8 cellular contexts compared by ENCODE assay signal in the genomic region with DNA sequence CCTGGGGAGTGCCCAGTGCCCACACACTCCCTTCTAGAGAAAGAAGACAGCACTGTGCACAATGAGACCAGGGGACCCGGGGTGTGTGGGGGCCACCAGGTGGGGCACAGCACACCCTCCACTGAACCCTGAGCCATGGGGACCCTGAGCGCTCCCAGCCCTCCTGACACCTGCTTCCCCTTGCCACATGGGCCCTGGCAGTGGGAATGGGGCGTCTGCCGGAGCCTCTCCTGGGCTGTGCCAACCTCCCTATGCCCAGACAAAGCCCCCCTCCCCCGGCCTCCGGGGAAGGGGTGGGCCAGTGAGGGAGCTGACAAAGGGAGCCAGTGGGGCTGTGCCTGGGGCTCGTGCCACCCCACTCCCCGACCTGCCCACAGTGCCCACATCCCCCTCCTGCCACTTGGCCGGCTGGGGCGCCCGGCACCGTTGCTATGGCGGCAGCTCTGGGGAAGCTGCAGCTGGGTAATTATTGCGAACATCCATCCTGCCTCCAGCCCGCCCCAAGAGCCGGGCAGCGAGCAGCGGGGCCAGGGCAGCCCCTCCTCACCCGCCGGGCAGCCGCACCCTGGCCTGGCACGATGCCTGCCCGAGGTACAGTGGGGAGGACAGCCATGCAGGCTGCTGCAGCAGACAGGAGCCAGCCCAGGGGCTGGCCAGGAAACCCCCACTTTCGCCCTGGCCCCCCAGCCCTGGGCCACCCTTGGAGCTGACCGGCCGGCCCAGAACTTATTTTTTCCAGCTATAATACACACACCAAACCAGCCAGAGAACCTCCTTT. TPM values are rescaled to one million over a fixed set of nuclear protein-coding genes. Genes with fewer than 3 reads are reported as not detected.
DNase-seq lines count a peak whose midpoint lies in the region; ATAC-seq, FAIRE-seq and TF ChIP-seq lines count a peak whose summit lies in the region.

No MANE protein-coding gene starts in this region.

- POLR2A ChIA-PET in HepG2 (lab: Yijun Ruan, JAX) (interaction anchor here (0.6 to 2.3 kb wide), 4 partner anchors 75 to 118 kb away, joined by 3 to 8 read pairs (median 3); no protein-coding TSS in a partner anchor), HEK293T (lab: Yijun Ruan, JAX) (no interaction called here)

- H3K9me3 ChIP-seq in HepG2 (ENCODE audit: low read length) (no peaks in the 10 kb centered on the region), right lobe of liver (no peaks in the 10 kb centered on the region), psoas muscle (no peaks in the 10 kb centered on the region)

- no peak for FAIRE-seq in HepG2 (lab: Jason Lieb, UNC)

- TF ChIP-seq RAD21 in HepG2 (CRISPR knock-in tag; IDR thresholded peaks at IDR 0.05): no peak

- H2AFZ ChIP-seq in HepG2 (ENCODE audit: low read length): no peak overlapping the region

- WGBS in HepG2 (ENCODE audit: low lambda C conversion rate): 44% methylated on average over 13 of the region's 26 CpGs
- 30% methylated on average over 4 of the region's 26 CpGs for WGBS in right lobe of liver (ENCODE audit: insufficient coverage, low coverage, low lambda C conversion rate, missing lambda C conversion rate)
- WGBS in psoas muscle, 3 donors: 16 to 26% (median 22%) methylated on average over 14 to 26 of the region's 26 CpGs

- ATAC-seq in HepG2 (peak; percentile 2), right lobe of liver (no peak), psoas muscle (peak in 1 of 4 donors; percentile 7), HG03045 (IDR thresholded peaks at IDR 0.05; ENCODE audit: unreplicated experiment) (no peak)

- H3K27me3 Mint-ChIP-seq in chondrocyte (ENCODE audit: low read depth): no peaks in the 10 kb centered on the region

- no peaks in the 10 kb centered on the region for H4K20me1 ChIP-seq in HepG2 (ENCODE audit: insufficient read depth, low read length)

- TF ChIP-seq CTCF in HepG2 (CRISPR knock-in tag; IDR thresholded peaks at IDR 0.05) (no peak), right lobe of liver (IDR thresholded peaks at IDR 0.05) (no peak), chondrocyte (IDR thresholded peaks at IDR 0.05) (no peak), psoas muscle (IDR thresholded peaks at IDR 0.05) (no peak)

- H3K36me3 Mint-ChIP-seq in chondrocyte (ENCODE audit: low read depth): no peaks in the 10 kb centered on the region

- TF ChIP-seq EP300 in HepG2 (IDR thresholded peaks at IDR 0.05; ENCODE audit: low read depth in 2 of 2, low read length in 2 of 2) (no peak), HepG2 (CRISPR knock-in tag; IDR thresholded peaks at IDR 0.05; ENCODE audit: borderline replicate concordance) (no peak)

- H3K4me1 Mint-ChIP-seq in chondrocyte (ENCODE audit: low read depth): peaks cover 12% of the 10 kb centered on the region

- peak overlapping the region; percentile 58 for H3K4me2 ChIP-seq in HepG2 (ENCODE audit: low read depth, low read length)

- in situ Hi-C loops in HepG2 (cut with HindIII; ENCODE audit: extremely low pct_ligation_motif_present, low pct_unique_long_range_greater_than_20kb): no loop called here

- CTCF ChIA-PET in HepG2 (lab: Yijun Ruan, JAX; ENCODE audit: low intra/inter-chr PET ratio, low total read pairs): no interaction called here
- CTCF ChIA-PET in HEK293T (lab: Yijun Ruan, JAX): interaction anchor here (1.2 kb wide), 1 partner anchor 105 kb away, joined by 7 read pairs; no protein-coding TSS in a partner anchor

- H3K4me1 ChIP-seq in HepG2 (ENCODE audit: insufficient read depth, low read length) (peaks cover 49% of the 10 kb centered on the region), right lobe of liver (no peaks in the 10 kb centered on the region), psoas muscle (peaks cover 9% of the 10 kb centered on the region)

- H3K27me3 ChIP-seq in HepG2 (ENCODE audit: control insufficient read depth in 1 of 2, insufficient read depth in 2 of 2, low read length in 2 of 2): peaks cover 3 to 60% of the 10 kb centered on the region in 2 experiments; a peak in 4 of 5 replicates
- H3K27me3 ChIP-seq in right lobe of liver: no peaks in the 10 kb centered on the region
- peaks cover 0 to 10% (median 0%) of the 10 kb centered on the region in 3 donors for H3K27me3 ChIP-seq in psoas muscle (ENCODE audit: insufficient read depth in 3 of 3, low read length in 2 of 3)

- H3K27ac Mint-ChIP-seq in chondrocyte (ENCODE audit: unreplicated experiment): peak overlapping the region; percentile 27

- H3K36me3 ChIP-seq in HepG2 (replicated peaks in 1 of 2; ENCODE audit: control insufficient read depth in 1 of 2, insufficient read depth in 2 of 2, low read length in 2 of 2) (no peaks in the 10 kb centered on the region), right lobe of liver (no peaks in the 10 kb centered on the region), psoas muscle (ENCODE audit: insufficient read depth in 1 of 2, low read depth in 1 of 2) (no peaks in the 10 kb centered on the region)

- H3K4me3 ChIP-seq in HepG2 (replicated peaks in 1 of 3; ENCODE audit: insufficient read depth in 1 of 3, low read depth in 2 of 3, low read length in 3 of 3): peak overlapping the region in 1 of 3 experiments; percentile 25; a peak in 2 of 6 replicates
- H3K4me3 ChIP-seq in right lobe of liver: no peak overlapping the region
- H3K4me3 ChIP-seq in psoas muscle: peak overlapping the region; percentile 6

- no peak overlapping the region for H3K9ac ChIP-seq in HepG2 (ENCODE audit: insufficient read depth, low read depth, low read length)

- no peak for TF ChIP-seq POLR2A in HepG2 (IDR thresholded peaks at IDR 0.05; ENCODE audit: insufficient read depth in 1 of 2, low read depth in 2 of 2, low read length in 2 of 2)
- TF ChIP-seq POLR2A in right lobe of liver (IDR thresholded peaks at IDR 0.05): no peak

- H3K79me2 ChIP-seq in HepG2 (ENCODE audit: insufficient read depth, low read length): no peaks in the 10 kb centered on the region

- H3K4me3 Mint-ChIP-seq in chondrocyte (ENCODE audit: unreplicated experiment): peak overlapping the region; percentile 10

- intact Hi-C loops in HepG2 (cut with micrococcal nuclease; ENCODE audit: unreplicated experiment) (no loop called here), right lobe of liver (cut with DNase I) (no loop called here), psoas muscle (cut with DNase I) (no loop called here)

- H3K9me3 Mint-ChIP-seq in chondrocyte (ENCODE audit: low read depth): no peaks in the 10 kb centered on the region

- no TSS peak for BruUV-seq in HepG2 (replicated peaks; lab: Mats Ljungman, UMichigan)

- H3K27ac ChIP-seq in HepG2 (ENCODE audit: extremely low read length, insufficient read depth, low read length): no peak overlapping the region
- no peak overlapping the region for H3K27ac ChIP-seq in right lobe of liver
- H3K27ac ChIP-seq in psoas muscle: no peak overlapping the region

- no peak for DNase-seq in HepG2 (ENCODE audit: low spot score)
- no peak for DNase-seq in right lobe of liver
- peak; percentile 78 for DNase-seq in NCI-H2171 (lab: John Stamatoyannopoulos, UW)
- DNase-seq in chondrocyte (ENCODE audit: low spot score): no peak
- DNase-seq in psoas muscle: no peak
- no peak for DNase-seq in inferior parietal cortex (ENCODE audit: extremely low spot score)
- no peak for DNase-seq in HEK293T (ENCODE audit: extremely low spot score)

RNA-seq across cellular contexts. Expression of a gene that starts 41.9 kb away (rescaled TPM):
- 16.6 and 16.9 TPM in 2 replicates for total RNA-seq in HepG2 (2016; rRNA removed; fragmentation: Illumina TruSeq; extraction: Trizol)
- total RNA-seq in HepG2 (2016; cell fraction: cytosol; rRNA removed; fragmentation: Illumina TruSeq; extraction: Trizol; ENCODE audit: low read depth): 19.2 and 19.4 TPM in 2 replicates
- 14.6 and 17.1 TPM in 2 replicates for total RNA-seq in HepG2 (2016; cell fraction: insoluble cytoplasmic fraction; rRNA removed; fragmentation: Illumina TruSeq; extraction: Trizol)
- 21.3 and 24.1 TPM in 2 replicates for total RNA-seq in HepG2 (2016; cell fraction: membrane; rRNA removed; fragmentation: Illumina TruSeq; extraction: Trizol)
- 21.2 and 22.3 TPM in 2 replicates for total RNA-seq in HepG2 (2016; cell fraction: nucleus; rRNA removed; fragmentation: Illumina TruSeq; extraction: Trizol)
- 35.4 and 38.7 TPM in 2 replicates for polyA plus RNA-seq in HepG2 (2011; rRNA removed)
- polyA plus RNA-seq in HepG2 (2011; cell fraction: cytosol; rRNA removed): 16.5 and 20.9 TPM in 2 replicates
- 91.0 and 107 TPM in 2 replicates for polyA plus RNA-seq in HepG2 (2011; cell fraction: nucleus; rRNA removed)
- polyA plus RNA-seq in HepG2 (2012): 36.0 and 39.2 TPM in 2 replicates
- polyA plus RNA-seq in HepG2 (2016; cell fraction: cytosol; fragmentation: Illumina TruSeq; extraction: Trizol; ENCODE audit: low read depth): 35.0 and 39.6 TPM in 2 replicates
- 21.6 and 26.9 TPM in 2 replicates for polyA plus RNA-seq in HepG2 (2016; cell fraction: insoluble cytoplasmic fraction; fragmentation: Illumina TruSeq; extraction: Trizol; ENCODE audit: low read depth)
- 31.2 and 32.6 TPM in 2 replicates for polyA plus RNA-seq in HepG2 (2016; cell fraction: membrane; fragmentation: Illumina TruSeq; extraction: Trizol; ENCODE audit: low read depth)
- polyA plus RNA-seq in HepG2 (2016; cell fraction: nucleus; fragmentation: Illumina TruSeq; extraction: Trizol; ENCODE audit: insufficient read depth, low read depth): 57.5 and 60.6 TPM in 2 replicates
- 6.7 and 47.8 TPM in 2 replicates for polyA minus RNA-seq in HepG2 (2011; rRNA and poly(A)+ RNA removed; ENCODE audit: low replicate concordance)
- 28.0 and 37.6 TPM in 2 replicates for polyA minus RNA-seq in HepG2 (2011; cell fraction: cytosol; rRNA and poly(A)+ RNA removed)
- polyA minus RNA-seq in HepG2 (2011; cell fraction: nucleus; rRNA and poly(A)+ RNA removed): 30.5 and 30.6 TPM in 2 replicates
- total RNA-seq in right lobe of liver: 1 to 10 TPM; 4.3 to 6.5 (median 5.7) TPM
- 37.7 to 42.7 TPM (median 40.0 TPM) in 3 replicates for total RNA-seq in chondrocyte
- total RNA-seq in psoas muscle: 1 to 10 TPM; 1.3 to 2.7 (median 2.3) TPM
- polyA plus RNA-seq in psoas muscle: under 1 TPM; 0.61 to 0.89 (median 0.72) TPM

RNA-seq across cellular contexts. Expression of a gene that starts 46.7 kb away (rescaled TPM):
- total RNA-seq in HepG2 (2016; rRNA removed; fragmentation: Illumina TruSeq; extraction: Trizol): 0.02 TPM in 1 of 2 replicates, not detected in the other
- not detected in 2 replicates for total RNA-seq in HepG2 (2016; cell fraction: cytosol; rRNA removed; fragmentation: Illumina TruSeq; extraction: Trizol; ENCODE audit: low read depth)
- total RNA-seq in HepG2 (2016; cell fraction: insoluble cytoplasmic fraction; rRNA removed; fragmentation: Illumina TruSeq; extraction: Trizol): 0.03 and 0.04 TPM in 2 replicates
- not detected in 2 replicates for total RNA-seq in HepG2 (2016; cell fraction: membrane; rRNA removed; fragmentation: Illumina TruSeq; extraction: Trizol)
- 0.12 TPM in 1 of 2 replicates, not detected in the other for total RNA-seq in HepG2 (2016; cell fraction: nucleus; rRNA removed; fragmentation: Illumina TruSeq; extraction: Trizol)
- 0.04 and 0.05 TPM in 2 replicates for polyA plus RNA-seq in HepG2 (2011; rRNA removed)
- polyA plus RNA-seq in HepG2 (2011; cell fraction: cytosol; rRNA removed): 0.01 TPM in 1 of 2 replicates, not detected in the other
- polyA plus RNA-seq in HepG2 (2011; cell fraction: nucleus; rRNA removed): 0.24 and 0.29 TPM in 2 replicates
- polyA plus RNA-seq in HepG2 (2012): 0.03 and 0.08 TPM in 2 replicates
- polyA plus RNA-seq in HepG2 (2016; cell fraction: cytosol; fragmentation: Illumina TruSeq; extraction: Trizol; ENCODE audit: low read depth): not detected in 2 replicates
- polyA plus RNA-seq in HepG2 (2016; cell fraction: insoluble cytoplasmic fraction; fragmentation: Illumina TruSeq; extraction: Trizol; ENCODE audit: low read depth): not detected in 2 replicates
- polyA plus RNA-seq in HepG2 (2016; cell fraction: membrane; fragmentation: Illumina TruSeq; extraction: Trizol; ENCODE audit: low read depth): 0.06 TPM in 1 of 2 replicates, not detected in the other
- not detected in 2 replicates for polyA plus RNA-seq in HepG2 (2016; cell fraction: nucleus; fragmentation: Illumina TruSeq; extraction: Trizol; ENCODE audit: insufficient read depth, low read depth)
- 0.18 TPM in 1 of 2 replicates, not detected in the other for polyA minus RNA-seq in HepG2 (2011; rRNA and poly(A)+ RNA removed; ENCODE audit: low replicate concordance)
- polyA minus RNA-seq in HepG2 (2011; cell fraction: cytosol; rRNA and poly(A)+ RNA removed): not detected in 2 replicates
- polyA minus RNA-seq in HepG2 (2011; cell fraction: nucleus; rRNA and poly(A)+ RNA removed): 0.12 and 0.13 TPM in 2 replicates
- not detected for total RNA-seq in right lobe of liver
- 0.07 to 0.15 TPM in 2 of 3 replicates, not detected in the other for total RNA-seq in chondrocyte
- total RNA-seq in psoas muscle: under 1 TPM in 1 of 4 donors, not detected in 3; 0.04 TPM
- polyA plus RNA-seq in psoas muscle: not detected
